Comparison of ENCODE assay signal across 8 cellular contexts in genomic region chr17:7249830-7250229, GRCh38. TPM values are rescaled to one million over a fixed set of nuclear protein-coding genes. Genes with fewer than 3 reads are reported as not detected.
A peak's percentile ranks its signal among the peaks of the same experiment; 100 is the strongest.
DNase-seq lines count a peak whose midpoint lies in the region; ATAC-seq and TF ChIP-seq lines count a peak whose summit lies in the region.

No MANE protein-coding gene starts in this region.

- H3K4me1 ChIP-seq in left ventricle myocardium inferior (peaks cover 52% of the 10 kb centered on the region), right lobe of liver (peaks cover 0 to 28% (median 8%) of the 10 kb centered on the region in 4 donors), upper lobe of left lung (peaks cover 31 to 37% (median 33%) of the 10 kb centered on the region in 4 donors)

- ATAC-seq in Right ventricle myocardium inferior (no peak), right lobe of liver (no peak), upper lobe of left lung (ENCODE audit: low FRiP score in 2 of 2) (no peak), GM21825 (IDR thresholded peaks at IDR 0.05; ENCODE audit: unreplicated experiment) (no peak)

- 96% methylated on average over 4 of the region's 7 CpGs for WGBS in right lobe of liver (ENCODE audit: insufficient coverage, low coverage, low lambda C conversion rate, missing lambda C conversion rate)
- 76 to 87% methylated on average over 7 of the region's 7 CpGs for WGBS in upper lobe of left lung, 2 donors

- no peaks in the 10 kb centered on the region for H3K9me3 Mint-ChIP-seq in activated naive CD8-positive, alpha-beta T cell (ENCODE audit: low read depth)

- no peaks in the 10 kb centered on the region for H3K27me3 Mint-ChIP-seq in activated naive CD8-positive, alpha-beta T cell

- peaks cover 40% of the 10 kb centered on the region for H3K4me1 Mint-ChIP-seq in activated naive CD8-positive, alpha-beta T cell (ENCODE audit: low read depth)

- H3K36me3 ChIP-seq in left ventricle myocardium inferior: peaks cover 35% of the 10 kb centered on the region
- H3K36me3 ChIP-seq in right lobe of liver: peaks cover 0 to 28% (median 8%) of the 10 kb centered on the region in 4 donors
- H3K36me3 ChIP-seq in upper lobe of left lung: peaks cover 5 to 31% (median 28%) of the 10 kb centered on the region in 4 donors

- TF ChIP-seq CTCF in left ventricle myocardium inferior (IDR thresholded peaks at IDR 0.05; ENCODE audit: borderline replicate concordance) (no peak), right lobe of liver (IDR thresholded peaks at IDR 0.05) (no peak), upper lobe of left lung (IDR thresholded peaks at IDR 0.05) (no peak)

- peak overlapping the region; percentile 99 for H3K4me3 ChIP-seq in left ventricle myocardium inferior
- peak overlapping the region in 2 of 3 donors; percentile 75 to 85 for H3K4me3 ChIP-seq in right lobe of liver
- peak overlapping the region in 3 of 4 donors; percentile 92 to 98 (median 96) for H3K4me3 ChIP-seq in upper lobe of left lung

- peak overlapping the region; percentile 93 for H3K4me3 Mint-ChIP-seq in activated naive CD8-positive, alpha-beta T cell

- TF ChIP-seq POLR2A in right lobe of liver (IDR thresholded peaks at IDR 0.05) (no peak), upper lobe of left lung (IDR thresholded peaks at IDR 0.05) (no peak)

- H3K27ac ChIP-seq in left ventricle myocardium inferior (replicated peaks): peak overlapping the region; percentile 99
- H3K27ac ChIP-seq in right lobe of liver: no peak overlapping the region
- peak overlapping the region in 3 of 4 donors; percentile 97 to 100 (median 98) for H3K27ac ChIP-seq in upper lobe of left lung

- H3K27ac Mint-ChIP-seq in activated naive CD8-positive, alpha-beta T cell: peak overlapping the region; percentile 41

- TF ChIP-seq EP300 in upper lobe of left lung (IDR thresholded peaks at IDR 0.05): no peak

- H3K27me3 ChIP-seq in left ventricle myocardium inferior (ENCODE audit: low read depth): no peaks in the 10 kb centered on the region
- no peaks in the 10 kb centered on the region for H3K27me3 ChIP-seq in right lobe of liver
- no peaks in the 10 kb centered on the region for H3K27me3 ChIP-seq in upper lobe of left lung

- intact Hi-C loops in left ventricle myocardium inferior (cut with micrococcal nuclease) (no loop called here), Right ventricle myocardium inferior (cut with DNase I) (loop anchor here (5.0 to 10.0 kb wide), 2 partner anchors 102 to 315 kb away; partner anchors contain the start of genes KCTD11 and SENP3), right lobe of liver (cut with DNase I) (no loop called here)

- DNase-seq in left ventricle myocardium inferior: no peak
- DNase-seq in Right ventricle myocardium inferior (ENCODE audit: missing footprints): no peak
- no peak for DNase-seq in right lobe of liver
- no peak for DNase-seq in upper lobe of left lung
- no peak for DNase-seq in stimulated activated CD4-positive, alpha-beta T cell treated with anti-CD3 and anti-CD28 coated beads, Interleukin-12 subunit alpha, Interleukin-12 subunit beta, amount 100 ng/mL, for 4 hours
- DNase-seq in NCI-H2081 treated with DMSO at 0.1 percent for 48 hours (lab: John Stamatoyannopoulos, UW): no peak

- H3K9me3 ChIP-seq in left ventricle myocardium inferior (replicated peaks): no peaks in the 10 kb centered on the region
- H3K9me3 ChIP-seq in right lobe of liver: no peaks in the 10 kb centered on the region
- H3K9me3 ChIP-seq in upper lobe of left lung: no peaks in the 10 kb centered on the region

- H3K36me3 Mint-ChIP-seq in activated naive CD8-positive, alpha-beta T cell: peaks cover 7% of the 10 kb centered on the region

RNA-seq across cellular contexts. Expression of gene CTDNEP1, which starts 1.7 kb away (rescaled TPM):
- total RNA-seq in left ventricle myocardium inferior (105 TPM), Right ventricle myocardium inferior (114 TPM), right lobe of liver (10 to 100 TPM; 25.9 to 34.6 (median 31.9) TPM), upper lobe of left lung (100 to 1,000 TPM in 2 of 6 donors, 10 to 100 TPM in 4; 62.9 to 139 (median 75.0) TPM)

RNA-seq across cellular contexts. Expression of gene ELP5, which starts 2.2 kb away (rescaled TPM):
- total RNA-seq in left ventricle myocardium inferior (62.5 TPM), Right ventricle myocardium inferior (72.7 TPM), right lobe of liver (10 to 100 TPM; 14.2 to 29.6 (median 22.9) TPM), upper lobe of left lung (10 to 100 TPM in 5 of 6 donors, 1 to 10 TPM in 1; 5.2 to 36.3 (median 21.0) TPM)

RNA-seq across cellular contexts. Expression of gene GABARAP, which starts 7.6 kb away (rescaled TPM):
- total RNA-seq in left ventricle myocardium inferior: 394 TPM
- 444 TPM for total RNA-seq in Right ventricle myocardium inferior
- 100 to 1,000 TPM; 238 to 330 (median 244) TPM for total RNA-seq in right lobe of liver
- total RNA-seq in upper lobe of left lung: 100 to 1,000 TPM; 381 to 631 (median 601) TPM

RNA-seq across cellular contexts. Expression of gene PHF23, which starts 10.6 kb away (rescaled TPM):
- total RNA-seq in left ventricle myocardium inferior (22.0 TPM), Right ventricle myocardium inferior (23.3 TPM), right lobe of liver (10 to 100 TPM; 16.0 to 24.3 (median 18.2) TPM), upper lobe of left lung (10 to 100 TPM; 25.4 to 54.5 (median 31.2) TPM)

RNA-seq across cellular contexts. Expression of gene CLDN7, which starts 12.4 kb away (rescaled TPM):
- total RNA-seq in left ventricle myocardium inferior (1.6 TPM), Right ventricle myocardium inferior (1.2 TPM), right lobe of liver (100 to 1,000 TPM in 1 of 6 experiments, 10 to 100 TPM in 4, 1 to 10 TPM in 1; 9.6 to 114 (median 23.3) TPM), upper lobe of left lung (100 to 1,000 TPM in 5 of 6 donors, 10 to 100 TPM in 1; 57.6 to 201 (median 137) TPM)

Comparison
In these comparisons a context has a peak if more than half of its experiments do, and no peak if none do; other contexts are left out.
1. H3K27ac ChIP-seq: peak in left ventricle myocardium inferior (single experiment) and upper lobe of left lung (3 of 4); none in right lobe of liver (0 of 3).
2. Peak in every context shown above with its lines, with median percentiles within 50 percentile points of each other: H3K4me3 ChIP-seq.